In genomic region chr3:191644291-191644690, GRCh38 we compare ENCODE assay signal across 32 cellular contexts.
"Had no signal": no experiment of that assay in that cellular context is flagged by ENCODE, and none has a peak within 500 bp of the region (broad histone marks: within the 10 kb centered on the region; RNA-seq: fewer than 3 reads in every experiment).

No MANE protein-coding gene starts in this region.

- ATAC-seq: activated naive CD4-positive, alpha-beta T cell treated with anti-CD3 and anti-CD28 coated beads, Interleukin-2, amount 50 U/mL, for 72 hours; activated naive CD8-positive, alpha-beta T cell treated with anti-CD3 and anti-CD28 coated beads, Interleukin-2, amount 50 U/mL, for 24 hours; activated T-cell treated with anti-CD3 and anti-CD28 coated beads, Interleukin-2, amount 50 U/mL, for 4 hours; activated T-cell treated with anti-CD3 and anti-CD28 coated beads, Interleukin-2, amount 50 U/mL, for 72 hours; activated T-helper 17 cell treated with anti-CD3 and anti-CD28 coated beads, Interleukin-2, amount 50 U/mL, for 72 hours; body of pancreas had no signal

- H3K4me1 ChIP-seq: adrenal gland, ascending aorta, body of pancreas, breast epithelium had no signal

- H3K36me3 ChIP-seq: adrenal gland, ascending aorta, brain microvascular endothelial cell, breast epithelium, cardiac muscle cell had no signal

- DNase-seq: activated effector memory CD4-positive, alpha-beta T cell treated with anti-CD3 and anti-CD28 coated beads, Interleukin-2, amount 50 U/mL, for 16 hours; activated effector memory CD4-positive, alpha-beta T cell treated with Interleukin-2 at 50 U/mL for 16 hours; activated gamma-delta T cell; activated gamma-delta T cell treated with Interleukin-2 at 50 U/mL for 16 hours; activated naive CD4-positive, alpha-beta T cell; activated naive CD4-positive, alpha-beta T cell treated with anti-CD3 and anti-CD28 coated beads for 36 hours; activated naive CD4-positive, alpha-beta T cell treated with anti-CD3 and anti-CD28 coated beads, Interleukin-2, amount 10 ng/mL, durations not matched to agents 7 days and 5 days; activated naive CD4-positive, alpha-beta T cell treated with anti-CD3 and anti-CD28 coated beads, Interleukin-2, amount 50 U/mL, for 16 hours; activated naive CD4-positive, alpha-beta T cell treated with Interleukin-2 at 50 U/mL for 16 hours; activated naive CD8-positive, alpha-beta T cell treated with anti-CD3 and anti-CD28 coated beads for 36 hours; activated naive CD8-positive, alpha-beta T cell treated with anti-CD3 and anti-CD28 coated beads, Interleukin-2, amount 10 ng/mL, durations not matched to agents 7 days and 5 days; activated naive CD8-positive, alpha-beta T cell treated with anti-CD3 and anti-CD28 coated beads, Interleukin-2, amount 50 U/mL, for 24 hours; activated T-cell treated with anti-CD3 and anti-CD28 coated beads, Interleukin-2, amount 50 U/mL, for 4 hours; activated T-cell treated with anti-CD3 and anti-CD28 coated beads, Interleukin-2, amount 50 U/mL, for 48 hours; activated T-cell treated with anti-CD3 and anti-CD28 coated beads, Interleukin-2, amount 50 U/mL, for 72 hours; adrenal gland; amniotic stem cell; amygdala; anterior cingulate cortex; aorta; body of pancreas; brain microvascular endothelial cell; caudate nucleus; central memory CD4-positive, alpha-beta T cell; cerebellar nuclear complex had no signal

- H3K4me3 ChIP-seq: adrenal gland, ascending aorta, body of pancreas, breast epithelium, cardiac muscle cell had no signal

- H3K27ac ChIP-seq: adrenal gland, ascending aorta, body of pancreas, brain microvascular endothelial cell, breast epithelium, cardiac muscle cell had no signal

- H3K27me3 ChIP-seq: adrenal gland, ascending aorta, body of pancreas, brain microvascular endothelial cell, breast epithelium, cardiac muscle cell had no signal

- H3K9me3 ChIP-seq: adrenal gland, ascending aorta, body of pancreas, breast epithelium had no signal

- FAIRE-seq: astrocyte, bronchial epithelial cell had no signal
